8 cellular contexts compared by ENCODE assay signal in genomic region chr20:63653041-63653973, GRCh38. TPM values are rescaled to one million over a fixed set of nuclear protein-coding genes. Genes with fewer than 3 reads are reported as not detected.
A peak's percentile ranks its signal among the peaks of the same experiment; 100 is the strongest.
DNase-seq lines count a peak whose midpoint lies in the region; ATAC-seq, FAIRE-seq and TF ChIP-seq lines count a peak whose summit lies in the region.

Gene STMN3 (minus strand): TSS chr20:63653424. CDS start chr20:63653345, 79 bp downstream.

- no peaks in the 10 kb centered on the region for H3K4me1 ChIP-seq in RWPE2 (ENCODE audit: insufficient read depth, poor library complexity, severe bottlenecking)

- H3K4me3 ChIP-seq in RWPE2 (ENCODE audit: severe bottlenecking), result peak within 1 kb of the TSS; percentile 39

- ATAC-seq in RWPE2 (ENCODE audit: low read depth) (peak; percentile 63), naive B cell (ENCODE audit: low read depth in 2 of 2) (peak; percentile 46 to 49), HG03565 (IDR thresholded peaks at IDR 0.05; ENCODE audit: unreplicated experiment) (no peak)

- peaks cover 22% of the 10 kb centered on the region for H3K27me3 ChIP-seq in RWPE2 (ENCODE audit: insufficient read depth, poor library complexity, severe bottlenecking)

- peaks cover 11 to 32% (median 16%) of the 10 kb centered on the region in 3 donors for H3K4me1 Mint-ChIP-seq in naive B cell
- H3K4me1 Mint-ChIP-seq in stimulated activated naive CD8-positive, alpha-beta T cell treated with anti-CD3 and anti-CD28 coated beads, Interleukin-15, Interleukin-2, amounts not matched to agents 100 ng/mL and 50 ng/mL, for 24 hours (ENCODE audit: low read depth), result peaks cover 31% of the 10 kb centered on the region

- H3K36me3 ChIP-seq in RWPE2 (ENCODE audit: low read depth), result no peaks in the 10 kb centered on the region

- H3K4me3 Mint-ChIP-seq in naive B cell, result peak within 1 kb of the TSS; percentile 64 to 90 (median 76)
- H3K4me3 Mint-ChIP-seq in stimulated activated naive CD8-positive, alpha-beta T cell treated with anti-CD3 and anti-CD28 coated beads, Interleukin-15, Interleukin-2, amounts not matched to agents 100 ng/mL and 50 ng/mL, for 24 hours, result peak within 1 kb of the TSS; percentile 76

- H3K27me3 Mint-ChIP-seq in naive B cell, result no peaks in the 10 kb centered on the region
- H3K27me3 Mint-ChIP-seq in stimulated activated naive CD8-positive, alpha-beta T cell treated with anti-CD3 and anti-CD28 coated beads, Interleukin-15, Interleukin-2, amounts not matched to agents 100 ng/mL and 50 ng/mL, for 24 hours, result no peaks in the 10 kb centered on the region

- no peaks in the 10 kb centered on the region for H3K36me3 Mint-ChIP-seq in naive B cell
- no peaks in the 10 kb centered on the region for H3K36me3 Mint-ChIP-seq in stimulated activated naive CD8-positive, alpha-beta T cell treated with anti-CD3 and anti-CD28 coated beads, Interleukin-15, Interleukin-2, amounts not matched to agents 100 ng/mL and 50 ng/mL, for 24 hours (ENCODE audit: low read depth)

- H3K9me3 ChIP-seq in RWPE2 (ENCODE audit: severe bottlenecking), result no peaks in the 10 kb centered on the region

- no peak within 1 kb of the TSS for H3K27ac Mint-ChIP-seq in naive B cell
- peak within 1 kb of the TSS; percentile 58 for H3K27ac Mint-ChIP-seq in stimulated activated naive CD8-positive, alpha-beta T cell treated with anti-CD3 and anti-CD28 coated beads, Interleukin-15, Interleukin-2, amounts not matched to agents 100 ng/mL and 50 ng/mL, for 24 hours

- no peaks in the 10 kb centered on the region for H3K9me3 Mint-ChIP-seq in naive B cell
- no peaks in the 10 kb centered on the region for H3K9me3 Mint-ChIP-seq in stimulated activated naive CD8-positive, alpha-beta T cell treated with anti-CD3 and anti-CD28 coated beads, Interleukin-15, Interleukin-2, amounts not matched to agents 100 ng/mL and 50 ng/mL, for 24 hours

- DNase-seq in D721Med (ENCODE audit: insufficient read length, low spot score) (peak; percentile 75), M059J (ENCODE audit: low read depth) (peak; percentile 82), RWPE2 (ENCODE audit: low spot score) (peak; percentile 97), activated gamma-delta T cell treated with Interleukin-2 at 50 U/mL for 16 hours (peak; percentile 63), fibroblast of the conjunctiva (ENCODE audit: low read depth) (peak; percentile 80), naive B cell (peak; percentile 67)

- no peak within 1 kb of the TSS for H3K27ac ChIP-seq in RWPE2 (ENCODE audit: poor library complexity, severe bottlenecking)

- TF ChIP-seq CTCF in D721Med (IDR thresholded peaks at IDR 0.05; ENCODE audit: insufficient read depth, missing control alignments) (no peak), RWPE2 (IDR thresholded peaks at IDR 0.05; ENCODE audit: poor library complexity, severe bottlenecking) (peak; percentile 3)

- FAIRE-seq in D721Med (lab: Jason Lieb, UNC), result no peak

RNA-seq across cellular contexts. Expression of gene STMN3, which starts in this region (rescaled TPM):
- 0.89 and 2.6 TPM in 2 replicates for total RNA-seq in M059J (2014; rRNA removed; shearing (Covaris generic))
- 1 to 10 TPM; 1.2 to 4.2 (median 2.5) TPM for polyA plus RNA-seq in naive B cell (ENCODE audit: low read depth in 6 of 6)
